In genomic region chr16:15601212-15601879, GRCh38 we compare ENCODE assay signal across 14 cellular contexts. TPM values are rescaled to one million over a fixed set of nuclear protein-coding genes. Genes with fewer than 3 reads are reported as not detected.
DNase-seq lines count a peak whose midpoint lies in the region; ATAC-seq, FAIRE-seq and TF ChIP-seq lines count a peak whose summit lies in the region.
"Had no signal": no experiment of that assay in that cellular context is flagged by ENCODE, and none has a peak within 500 bp of the region (broad histone marks: within the 10 kb centered on the region; RNA-seq: fewer than 3 reads in every experiment).

No MANE protein-coding gene starts in this region.

- CTCF ChIA-PET in K562 (lab: Yijun Ruan, JAX; ENCODE audit: low intra/inter-chr PET ratio): no interaction called here

- in situ Hi-C loops in K562 (cut with MboI): no loop called here
- in situ Hi-C loops in gastrocnemius medialis (cut with MboI; ENCODE audit: low sequenced_read_pairs in 4 of 4): no loop called here

- no peaks in the 10 kb centered on the region for H3K27me3 ChIP-seq in CD4-positive, CD25-positive, alpha-beta regulatory T cell (ENCODE audit: control insufficient read depth, insufficient read depth, low read length)
- H3K27me3 ChIP-seq in H9 (ENCODE audit: insufficient read depth, low read length) (no peaks in the 10 kb centered on the region), K562 (ENCODE audit: control insufficient read depth in 2 of 2, insufficient read depth in 2 of 2, low read length in 2 of 2) (no peaks in the 10 kb centered on the region), mesendoderm (ENCODE audit: insufficient read depth, low read length, poor library complexity) (no peaks in the 10 kb centered on the region), gastrocnemius medialis (no peaks in the 10 kb centered on the region)
- H3K27me3 ChIP-seq: body of pancreas, SJSA1 had no signal

- H3K23ac ChIP-seq in H9 (ENCODE audit: insufficient read length, low read depth, low read length): no peak overlapping the region
- no peak overlapping the region for H3K23ac ChIP-seq in mesendoderm (ENCODE audit: low read length)

- H4K91ac ChIP-seq in H9 (ENCODE audit: insufficient read length, low read depth, low read length): no peak overlapping the region

- no peaks in the 10 kb centered on the region for H3K9me1 ChIP-seq in K562 (ENCODE audit: control insufficient read depth, insufficient read depth, low read length)

- H3K14ac ChIP-seq in H9 (ENCODE audit: insufficient read depth, low read length): no peak overlapping the region

- H3K27ac ChIP-seq in CD4-positive, CD25-positive, alpha-beta regulatory T cell (ENCODE audit: insufficient read depth, low read length, poor library complexity, severe bottlenecking): no peak overlapping the region
- no peak overlapping the region for H3K27ac ChIP-seq in H9 (ENCODE audit: insufficient read length, low read depth, low read length)
- H3K27ac ChIP-seq in K562 (ENCODE audit: extremely low read depth, low read depth, low read length): no peak overlapping the region
- H3K27ac ChIP-seq in mesendoderm (ENCODE audit: low read depth, low read length): no peak overlapping the region
- no peak overlapping the region for H3K27ac ChIP-seq in gastrocnemius medialis
- H3K27ac ChIP-seq: body of pancreas, SJSA1 had no signal

- H3K23me2 ChIP-seq in H9 (ENCODE audit: insufficient read length, low read depth, low read length, poor library complexity, severe bottlenecking): no peaks in the 10 kb centered on the region

- ATAC-seq in CD4-positive, CD25-positive, alpha-beta regulatory T cell (ENCODE audit: low read depth in 2 of 2): no peak
- ATAC-seq in K562: no peak; the same call in 2 of the 3 replicates
- ATAC-seq in gastrocnemius medialis: no peak
- ATAC-seq in GM18520 (IDR thresholded peaks at IDR 0.05; ENCODE audit: unreplicated experiment): no peak
- ATAC-seq: body of pancreas, left cardiac atrium had no signal

- H4K5ac ChIP-seq in H9 (ENCODE audit: insufficient read length, low read depth, low read length) (no peak overlapping the region), mesendoderm (ENCODE audit: low read length) (no peak overlapping the region)

- no peak for TF ChIP-seq RAD21 in K562 (CRISPR knock-in tag; conservative IDR thresholded peaks at IDR 0.05 in 1 of 2, IDR thresholded peaks at IDR 0.05 in 1 of 2)

- H2AK5ac ChIP-seq in H9 (ENCODE audit: insufficient read length, low read length) (no peak overlapping the region), mesendoderm (ENCODE audit: low read length) (no peak overlapping the region)

- no peak overlapping the region for H3K18ac ChIP-seq in H9 (ENCODE audit: insufficient read length, low read depth, low read length)
- no peak overlapping the region for H3K18ac ChIP-seq in mesendoderm (ENCODE audit: low read length)

- H4K8ac ChIP-seq in H9 (replicated peaks; ENCODE audit: insufficient read length, low read depth, low read length): no peak overlapping the region
- H4K8ac ChIP-seq in mesendoderm (ENCODE audit: low read depth, low read length): no peak overlapping the region

- no peaks in the 10 kb centered on the region for H4K20me1 ChIP-seq in H9 (ENCODE audit: control insufficient read depth, insufficient read depth, insufficient read length)
- H4K20me1 ChIP-seq in K562 (replicated peaks; ENCODE audit: control insufficient read depth, insufficient read depth, low read length): no peaks in the 10 kb centered on the region

- TF ChIP-seq CTCF in H9 (conservative IDR thresholded peaks at IDR 0.05) (no peak), K562 (IDR thresholded peaks at IDR 0.05 in 2 of 3, conservative IDR thresholded peaks at IDR 0.05 in 1 of 3; ENCODE audit: insufficient read depth in 2 of 3, low read depth in 1 of 3, low read length in 3 of 3) (no peak), gastrocnemius medialis (IDR thresholded peaks at IDR 0.05 in 4 of 5, conservative IDR thresholded peaks at IDR 0.05 in 1 of 5) (no peak)

- no peaks in the 10 kb centered on the region for H3K9me3 ChIP-seq in CD4-positive, CD25-positive, alpha-beta regulatory T cell (ENCODE audit: control insufficient read depth in 2 of 2, low read length in 2 of 2)
- H3K9me3 ChIP-seq in H9 (ENCODE audit: control insufficient read depth, low read depth, low read length) (no peaks in the 10 kb centered on the region), K562 (replicated peaks; ENCODE audit: control insufficient read depth, insufficient read depth, low read depth, low read length) (no peaks in the 10 kb centered on the region), gastrocnemius medialis (no peaks in the 10 kb centered on the region)
- H3K9me3 ChIP-seq: body of pancreas, SJSA1 had no signal

- no peak overlapping the region for H3K4me3 Mint-ChIP-seq in CD4-positive, CD25-positive, alpha-beta regulatory T cell
- H3K4me3 Mint-ChIP-seq in H9: no peak overlapping the region

- no peak for FAIRE-seq in K562 (lab: Jason Lieb, UNC)

- TF ChIP-seq POLR2A in K562 (conservative IDR thresholded peaks at IDR 0.05) (no peak), gastrocnemius medialis (IDR thresholded peaks at IDR 0.05) (no peak)

- DNase-seq in CD4-positive, CD25-positive, alpha-beta regulatory T cell: no peak
- DNase-seq in H9: peak; percentile 75
- no peak for DNase-seq in K562 (ENCODE audit: extremely low read depth in 1 of 4, low spot score in 3 of 4)
- peak; percentile 45 for DNase-seq in mesendoderm
- no peak for DNase-seq in gastrocnemius medialis
- DNase-seq in NCI-H82 treated with DMSO at 0.1 percent for 48 hours (lab: John Stamatoyannopoulos, UW; ENCODE audit: unreplicated experiment): no peak
- DNase-seq: body of pancreas, dermis blood vessel endothelial cell, left cardiac atrium, NCI-H1436 treated with DMSO at 0.1 percent for 48 hours, NCI-H345, substantia nigra had no signal

- H3K56ac ChIP-seq in H9 (ENCODE audit: insufficient read length, low read depth, low read length) (no peak overlapping the region), mesendoderm (ENCODE audit: low read length) (no peak overlapping the region)

- H3K27ac Mint-ChIP-seq in CD4-positive, CD25-positive, alpha-beta regulatory T cell: peak overlapping the region; percentile 4 to 93 (median 57)
- H3K27ac Mint-ChIP-seq in H9: no peak overlapping the region

- H3K4me1 Mint-ChIP-seq in CD4-positive, CD25-positive, alpha-beta regulatory T cell: peaks cover 0 to 12% (median 4%) of the 10 kb centered on the region in 4 donors
- H3K4me1 Mint-ChIP-seq in H9: peaks cover 12 to 14% of the 10 kb centered on the region in 2 experiments

- POLR2A ChIA-PET in K562 (lab: Yijun Ruan, JAX): interaction anchor here (0.7 to 2.7 kb wide), 4 partner anchors 14 to 42 kb away, joined by 3 to 16 read pairs (median 4); no protein-coding TSS in a partner anchor

- no peak overlapping the region for H2BK20ac ChIP-seq in H9 (ENCODE audit: low read depth, low read length, poor library complexity, severe bottlenecking)

- H2BK12ac ChIP-seq in H9 (ENCODE audit: insufficient read length, low read depth, low read length): no peak overlapping the region

- H3K4me1 ChIP-seq in CD4-positive, CD25-positive, alpha-beta regulatory T cell (ENCODE audit: control insufficient read depth, insufficient read depth, low read length, poor library complexity, severe bottlenecking): no peaks in the 10 kb centered on the region
- no peaks in the 10 kb centered on the region for H3K4me1 ChIP-seq in H9 (ENCODE audit: insufficient read depth, low read length)
- peaks cover 0 to 4% of the 10 kb centered on the region in 2 experiments; a peak in 4 of 5 replicates for H3K4me1 ChIP-seq in K562 (replicated peaks in 1 of 2; ENCODE audit: control insufficient read depth in 2 of 2, insufficient read depth in 2 of 2, low read length in 2 of 2)
- no peaks in the 10 kb centered on the region for H3K4me1 ChIP-seq in mesendoderm (ENCODE audit: control insufficient read depth, low read depth, low read length)
- peaks cover 7 to 20% of the 10 kb centered on the region in 2 donors for H3K4me1 ChIP-seq in gastrocnemius medialis
- H3K4me1 ChIP-seq: body of pancreas, SJSA1 had no signal

- H3K9ac ChIP-seq in H9 (ENCODE audit: extremely low read depth, insufficient read length, low read length) (no peak overlapping the region), K562 (ENCODE audit: insufficient read depth in 1 of 2, low read depth in 2 of 2, low read length in 2 of 2) (0 out of 4 replicates have a peak overlapping the region, but pooled peaks of 1 of the 2 experiments have one; percentile 2), mesendoderm (ENCODE audit: low read length) (no peak overlapping the region)

- H3K79me2 ChIP-seq in H9 (ENCODE audit: insufficient read depth, low read length): no peaks in the 10 kb centered on the region
- no peaks in the 10 kb centered on the region for H3K79me2 ChIP-seq in K562 (ENCODE audit: control insufficient read depth, insufficient read depth, low read length)
- no peaks in the 10 kb centered on the region for H3K79me2 ChIP-seq in mesendoderm (ENCODE audit: control insufficient read depth, insufficient read depth, low read length)

- peaks cover 99% of the 10 kb centered on the region for H3K36me3 ChIP-seq in CD4-positive, CD25-positive, alpha-beta regulatory T cell (ENCODE audit: control insufficient read depth, insufficient read depth, low read length)
- H3K36me3 ChIP-seq in K562 (ENCODE audit: control insufficient read depth, insufficient read depth, low read length) (peaks cover 71% of the 10 kb centered on the region), mesendoderm (ENCODE audit: control insufficient read depth, insufficient read depth, low read length) (peaks cover 12% of the 10 kb centered on the region), gastrocnemius medialis (peaks cover 2 to 69% of the 10 kb centered on the region in 2 donors)

- TF ChIP-seq EP300 in K562 (IDR thresholded peaks at IDR 0.05; ENCODE audit: low read length): no peak

- H3K9me3 Mint-ChIP-seq in CD4-positive, CD25-positive, alpha-beta regulatory T cell: no peaks in the 10 kb centered on the region
- no peaks in the 10 kb centered on the region for H3K9me3 Mint-ChIP-seq in H9

- no peak overlapping the region for H2AFZ ChIP-seq in H9 (ENCODE audit: low read length)
- H2AFZ ChIP-seq in K562 (ENCODE audit: low read depth, low read length): no peak overlapping the region

- no peak overlapping the region for H3T11ph ChIP-seq in H9 (ENCODE audit: low read length)

- no CpG with 5 or more reads among the region's 9 CpGs for WGBS in H9 (ENCODE audit: extremely low coverage, insufficient read length, low lambda C conversion rate)
- WGBS in K562 (ENCODE audit: insufficient coverage, low coverage, missing lambda C conversion rate): 82% methylated on average over 9 of the region's 9 CpGs
- no CpG with 5 or more reads among the region's 9 CpGs for WGBS in mesendoderm (ENCODE audit: extremely low coverage, insufficient coverage, low lambda C conversion rate)

- H3K79me1 ChIP-seq in H9 (ENCODE audit: insufficient read depth, low read depth, low read length, poor library complexity, severe bottlenecking): no peaks in the 10 kb centered on the region
- H3K79me1 ChIP-seq in mesendoderm (ENCODE audit: low read length): no peaks in the 10 kb centered on the region

- H2BK5ac ChIP-seq in H9 (ENCODE audit: insufficient read length, low read length): no peak overlapping the region
- no peak overlapping the region for H2BK5ac ChIP-seq in mesendoderm (ENCODE audit: low read length)

- H3K4ac ChIP-seq in H9 (ENCODE audit: low read depth, low read length) (no peak overlapping the region), mesendoderm (ENCODE audit: low read depth, low read length) (no peak overlapping the region)

- H3K4me3 ChIP-seq in CD4-positive, CD25-positive, alpha-beta regulatory T cell (ENCODE audit: low read depth, low read length): no peak overlapping the region
- H3K4me3 ChIP-seq in K562 (no peak overlapping the region), mesendoderm (ENCODE audit: low read length) (no peak overlapping the region), gastrocnemius medialis (no peak overlapping the region)
- H3K4me3 ChIP-seq: body of pancreas, SJSA1 had no signal

- peaks cover 77% of the 10 kb centered on the region for H3K36me3 Mint-ChIP-seq in CD4-positive, CD25-positive, alpha-beta regulatory T cell
- H3K36me3 Mint-ChIP-seq in H9 (ENCODE audit: insufficient read depth in 1 of 3, low read depth in 3 of 3): peaks cover 26 to 73% (median 45%) of the 10 kb centered on the region in 3 experiments; a peak in 6 of 7 replicates

- H3K27me3 Mint-ChIP-seq in CD4-positive, CD25-positive, alpha-beta regulatory T cell: no peaks in the 10 kb centered on the region
- H3K27me3 Mint-ChIP-seq in H9 (ENCODE audit: low read depth): no peaks in the 10 kb centered on the region; the same call in 1 of the 2 replicates

- H3K4me2 ChIP-seq in H9 (ENCODE audit: insufficient read depth, insufficient read length, low read length) (no peak overlapping the region), K562 (ENCODE audit: insufficient read depth, low read length) (no peak overlapping the region), mesendoderm (ENCODE audit: low read length) (no peak overlapping the region)

- BruUV-seq in K562 (replicated peaks; lab: Mats Ljungman, UMichigan): no TSS peak

- no peak overlapping the region for H2BK120ac ChIP-seq in H9 (ENCODE audit: low read depth, low read length, poor library complexity, severe bottlenecking)
- H2BK120ac ChIP-seq in mesendoderm (ENCODE audit: low read depth, low read length): no peak overlapping the region

- H2BK15ac ChIP-seq in H9 (ENCODE audit: low read depth, low read length) (no peak overlapping the region), mesendoderm (replicated peaks; ENCODE audit: low read depth) (no peak overlapping the region)

- intact Hi-C loops in K562 (cut with micrococcal nuclease): no loop called here
- intact Hi-C loops in gastrocnemius medialis (cut with DNase I; ENCODE audit: low total_unique reads): no loop called here

RNA-seq across cellular contexts. Expression of gene MARF1, which starts 41.6 kb away (rescaled TPM):
- total RNA-seq in CD4-positive, CD25-positive, alpha-beta regulatory T cell: 208 TPM
- 10 to 100 TPM; 13.7 to 21.6 (median 17.0) TPM for polyA plus RNA-seq in CD4-positive, CD25-positive, alpha-beta regulatory T cell
- total RNA-seq in H9 (2021) (22.3 and 23.3 TPM in 2 replicates), K562 (2014; rRNA removed) (8.8 and 11.7 TPM in 2 replicates), K562 (2014; rRNA removed; fragmentation: Illumina TruSeq; extraction: Trizol) (8.6 and 12.4 TPM in 2 replicates), K562 (2015; rRNA removed; fragmentation: Illumina TruSeq; extraction: Trizol) (8.8 and 9.1 TPM in 2 replicates), K562 (2021) (29.9 and 33.2 TPM in 2 replicates), gastrocnemius medialis (10 to 100 TPM; 19.5 to 29.8 (median 26.5) TPM)
- 123 and 208 TPM in 2 replicates for total RNA-seq in K562 (2011; cell fraction: chromatin; rRNA removed; ENCODE audit: low replicate concordance)
- total RNA-seq in K562 (2011; cell fraction: nucleolus; rRNA removed): 39.4 and 39.6 TPM in 2 replicates
- 73.5 and 85.4 TPM in 2 replicates for total RNA-seq in K562 (2011; cell fraction: nucleoplasm; rRNA removed)
- polyA plus RNA-seq in K562 (2011; rRNA removed) (14.9 and 15.8 TPM in 2 replicates), K562 (2014; fragmentation: Illumina TruSeq; extraction: Trizol) (20.0 and 20.4 TPM in 2 replicates), K562 (2014; fragmentation: Nextera tagmentation; extraction: Ambion mirVana) (1 to 10 TPM; 4.7 to 5.3 TPM), K562 (2014; rRNA removed) (10.5 and 13.5 TPM in 2 replicates)
- 6.0 and 8.9 TPM in 2 replicates for polyA plus RNA-seq in K562 (2011; cell fraction: cytosol; rRNA removed)
- 55.8 and 66.2 TPM in 2 replicates for polyA plus RNA-seq in K562 (2011; cell fraction: nucleus; rRNA removed)
- polyA plus RNA-seq in K562 (2012): 15.9 and 23.1 TPM in 2 replicates
- polyA minus RNA-seq in K562 (2011; rRNA and poly(A)+ RNA removed): 27.3 and 31.8 TPM in 2 replicates
- 12.8 and 15.4 TPM in 2 replicates for polyA minus RNA-seq in K562 (2011; cell fraction: cytosol; rRNA and poly(A)+ RNA removed)
- polyA minus RNA-seq in K562 (2011; cell fraction: nucleus; rRNA and poly(A)+ RNA removed): 24.4 and 39.8 TPM in 2 replicates
- 10.0 TPM for polyA plus RNA-seq in mesendoderm (2013, experiment 1 of 2)
- polyA plus RNA-seq in mesendoderm (2013, experiment 2 of 2): 10.3 TPM

RNA-seq across cellular contexts. Expression of gene NDE1, which starts 48.7 kb away (rescaled TPM):
- total RNA-seq in CD4-positive, CD25-positive, alpha-beta regulatory T cell: 146 TPM
- polyA plus RNA-seq in CD4-positive, CD25-positive, alpha-beta regulatory T cell: 10 to 100 TPM; 32.5 to 44.6 (median 42.5) TPM
- total RNA-seq in H9 (2021) (45.9 and 49.6 TPM in 2 replicates), K562 (2014; rRNA removed) (27.5 and 28.2 TPM in 2 replicates), K562 (2014; rRNA removed; fragmentation: Illumina TruSeq; extraction: Trizol) (34.7 and 43.9 TPM in 2 replicates), K562 (2015; rRNA removed; fragmentation: Illumina TruSeq; extraction: Trizol) (29.0 and 30.0 TPM in 2 replicates), K562 (2021) (48.2 and 59.9 TPM in 2 replicates), gastrocnemius medialis (10 to 100 TPM in 2 of 4 donors, 1 to 10 TPM in 2; 4.0 to 26.2 (median 11.9) TPM)
- total RNA-seq in K562 (2011; cell fraction: chromatin; rRNA removed; ENCODE audit: low replicate concordance): 97.1 and 106 TPM in 2 replicates
- 52.9 and 59.7 TPM in 2 replicates for total RNA-seq in K562 (2011; cell fraction: nucleolus; rRNA removed)
- total RNA-seq in K562 (2011; cell fraction: nucleoplasm; rRNA removed): 67.1 and 73.9 TPM in 2 replicates
- polyA plus RNA-seq in K562 (2011; rRNA removed) (21.7 and 24.8 TPM in 2 replicates), K562 (2014; fragmentation: Illumina TruSeq; extraction: Trizol) (39.2 and 40.4 TPM in 2 replicates), K562 (2014; fragmentation: Nextera tagmentation; extraction: Ambion mirVana) (1 to 10 TPM; 3.1 to 3.6 TPM), K562 (2014; rRNA removed) (31.0 and 32.2 TPM in 2 replicates)
- polyA plus RNA-seq in K562 (2011; cell fraction: cytosol; rRNA removed): 24.6 and 27.8 TPM in 2 replicates
- 18.8 and 22.8 TPM in 2 replicates for polyA plus RNA-seq in K562 (2011; cell fraction: nucleus; rRNA removed)
- polyA plus RNA-seq in K562 (2012): 30.4 and 37.2 TPM in 2 replicates
- 31.2 and 32.1 TPM in 2 replicates for polyA minus RNA-seq in K562 (2011; rRNA and poly(A)+ RNA removed)
- 27.2 and 29.6 TPM in 2 replicates for polyA minus RNA-seq in K562 (2011; cell fraction: cytosol; rRNA and poly(A)+ RNA removed)
- 15.2 and 21.0 TPM in 2 replicates for polyA minus RNA-seq in K562 (2011; cell fraction: nucleus; rRNA and poly(A)+ RNA removed)
- 20.0 TPM for polyA plus RNA-seq in mesendoderm (2013, experiment 1 of 2)
- polyA plus RNA-seq in mesendoderm (2013, experiment 2 of 2): 21.4 TPM

Comparison
In these comparisons a context has a peak if more than half of its experiments do, and no peak if none do; other contexts are left out.
1. DNase-seq: peak in H9 (single experiment) and mesendoderm (single experiment); none in CD4-positive, CD25-positive, alpha-beta regulatory T cell (0 of 3), K562 (0 of 4), gastrocnemius medialis (0 of 2) and NCI-H82 treated with DMSO at 0.1 percent for 48 hours (single experiment).
2. H3K27ac Mint-ChIP-seq: peak in CD4-positive, CD25-positive, alpha-beta regulatory T cell (3 of 3); none in H9 (0 of 3).